Comparison of ENCODE assay signal across 17 cellular contexts in genomic region chr2:18503686-18504085, GRCh38. TPM values are rescaled to one million over a fixed set of nuclear protein-coding genes. Genes with fewer than 3 reads are reported as not detected.
A peak's percentile ranks its signal among the peaks of the same experiment; 100 is the strongest.
DNase-seq lines count a peak whose midpoint lies in the region; FAIRE-seq and TF ChIP-seq lines count a peak whose summit lies in the region.
"Had no signal": no experiment of that assay in that cellular context is flagged by ENCODE, and none has a peak within 500 bp of the region (broad histone marks: within the 10 kb centered on the region; RNA-seq: fewer than 3 reads in every experiment).

No MANE protein-coding gene starts in this region.

- H3K4me3 ChIP-seq in BLaER1 treated with 17β-estradiol and CSF1 and Interleukin-3, amounts not matched to agents 10 nM and 100 nM: no peak overlapping the region
- H3K4me3 ChIP-seq in endothelial cell of umbilical vein (replicated peaks in 1 of 3; ENCODE audit: insufficient read depth in 1 of 3, low read depth in 1 of 3, low read length in 3 of 3): no peak overlapping the region
- H3K4me3 ChIP-seq: GM23338 had no signal

- no peak overlapping the region for H3K9ac ChIP-seq in BLaER1 treated with 17β-estradiol and CSF1 and Interleukin-3, amounts not matched to agents 10 nM and 100 nM
- no peak overlapping the region for H3K9ac ChIP-seq in endothelial cell of umbilical vein (replicated peaks; ENCODE audit: extremely low read depth, insufficient read depth, low read length)

- POLR2A ChIA-PET in endothelial cell of umbilical vein (lab: Charles Lee): no interaction called here

- H3K4me1 ChIP-seq in BLaER1 treated with 17β-estradiol and CSF1 and Interleukin-3, amounts not matched to agents 10 nM and 100 nM: peaks cover 7 to 41% (median 24%) of the 10 kb centered on the region in 10 experiments; a peak in 16 of 20 replicates
- no peaks in the 10 kb centered on the region for H3K4me1 ChIP-seq in endothelial cell of umbilical vein (ENCODE audit: control insufficient read depth, extremely low read depth, insufficient read depth, low read length)

- no peaks in the 10 kb centered on the region for H4K20me1 ChIP-seq in BLaER1 treated with 17β-estradiol and CSF1 and Interleukin-3, amounts not matched to agents 10 nM and 100 nM
- no peaks in the 10 kb centered on the region for H4K20me1 ChIP-seq in endothelial cell of umbilical vein (replicated peaks; ENCODE audit: control insufficient read depth, extremely low read depth, insufficient read depth, low read length)

- TF ChIP-seq POLR2A in endothelial cell of umbilical vein (IDR thresholded peaks at IDR 0.05; ENCODE audit: low read depth, low read length): no peak

- CTCF ChIA-PET in endothelial cell of umbilical vein (lab: Charles Lee): no interaction called here

- no peaks in the 10 kb centered on the region for H3K36me3 ChIP-seq in BLaER1 treated with 17β-estradiol and CSF1 and Interleukin-3, amounts not matched to agents 10 nM and 100 nM
- H3K36me3 ChIP-seq in endothelial cell of umbilical vein (ENCODE audit: control insufficient read depth in 2 of 2, extremely low read depth in 1 of 2, insufficient read depth in 2 of 2, low read length in 2 of 2): no peaks in the 10 kb centered on the region

- H3K9me3 ChIP-seq in BLaER1 treated with 17β-estradiol and CSF1 and Interleukin-3, amounts not matched to agents 10 nM and 100 nM (replicated peaks in 1 of 11): no peaks in the 10 kb centered on the region
- H3K9me3 ChIP-seq in endothelial cell of umbilical vein (replicated peaks; ENCODE audit: control insufficient read depth, insufficient read depth, low read length): no peaks in the 10 kb centered on the region

- no peak overlapping the region for H2AFZ ChIP-seq in endothelial cell of umbilical vein (ENCODE audit: low read depth, low read length)
- H2AFZ ChIP-seq: GM23338 had no signal

- peak; percentile 5 to 34 for DNase-seq in SHP77 (lab: John Stamatoyannopoulos, UW)
- no peak for DNase-seq in SHP77 treated with DMSO at 0.1 percent for 48 hours (lab: John Stamatoyannopoulos, UW)
- DNase-seq in endothelial cell of umbilical vein (ENCODE audit: low read depth, low spot score): no peak
- DNase-seq in AG08396 (ENCODE audit: low spot score): no peak
- DNase-seq in NCI-H2171 treated with DMSO at 0.1 percent for 48 hours (lab: John Stamatoyannopoulos, UW): no peak
- DNase-seq: C1 segment of cervical spinal cord; Calu3; CD4-positive, alpha-beta memory T cell; COR-L47; DMS53; DMS79 treated with DMSO at 0.1 percent for 48 hours; GF-D8; H9 had no signal

- peak; percentile 4 for FAIRE-seq in endothelial cell of umbilical vein (lab: Jason Lieb, UNC)
- FAIRE-seq: GM12891, GM18507 had no signal

- peak overlapping the region in 3 of 11 experiments; percentile 0 to 17 (median 13); a peak in 2 of 22 replicates for H3K27ac ChIP-seq in BLaER1 treated with 17β-estradiol and CSF1 and Interleukin-3, amounts not matched to agents 10 nM and 100 nM
- no peak overlapping the region for H3K27ac ChIP-seq in endothelial cell of umbilical vein (ENCODE audit: insufficient read depth, low read depth, low read length)

- TF ChIP-seq CTCF in endothelial cell of umbilical vein (IDR thresholded peaks at IDR 0.05; ENCODE audit: extremely low read depth in 1 of 2, insufficient read depth in 1 of 2, low read depth in 1 of 2, low read length in 2 of 2): no peak

- dilution Hi-C loops in endothelial cell of umbilical vein (cut with MboI; ENCODE audit: extremely low pct_ligation_motif_present, low sequenced_read_pairs): no loop called here

- no peaks in the 10 kb centered on the region for H3K9me1 ChIP-seq in endothelial cell of umbilical vein (replicated peaks; ENCODE audit: control insufficient read depth, extremely low read depth, insufficient read depth, low read length)

- H3K79me2 ChIP-seq in endothelial cell of umbilical vein (ENCODE audit: control insufficient read depth, insufficient read depth, low read length): no peaks in the 10 kb centered on the region

- no peaks in the 10 kb centered on the region for H3K27me3 ChIP-seq in BLaER1 treated with 17β-estradiol and CSF1 and Interleukin-3, amounts not matched to agents 10 nM and 100 nM
- H3K27me3 ChIP-seq in endothelial cell of umbilical vein (ENCODE audit: control insufficient read depth in 2 of 2, insufficient read depth in 2 of 2, low read length in 2 of 2): no peaks in the 10 kb centered on the region

- intact Hi-C loops in endothelial cell of umbilical vein (cut with micrococcal nuclease): no loop called here

- peak overlapping the region in 9 of 11 experiments; percentile 13 to 75 (median 47); a peak in 17 of 22 replicates for H3K4me2 ChIP-seq in BLaER1 treated with 17β-estradiol and CSF1 and Interleukin-3, amounts not matched to agents 10 nM and 100 nM
- no peak overlapping the region for H3K4me2 ChIP-seq in endothelial cell of umbilical vein (ENCODE audit: insufficient read depth, low read length)
- H3K4me2 ChIP-seq: GM23338 had no signal

- BruUV-seq in endothelial cell of umbilical vein (replicated peaks; lab: Mats Ljungman, UMichigan): no TSS peak

TF ChIP-seq in endothelial cell of umbilical vein, 7 proteins besides CTCF, POLR2A, EP300 and RAD21:
- TF ChIP-seq MAX (IDR thresholded peaks at IDR 0.05; ENCODE audit: insufficient read depth, insufficient read length): no peak
- TF ChIP-seq JUN (IDR thresholded peaks at IDR 0.05; ENCODE audit: borderline replicate concordance, insufficient read depth, insufficient read length, low read depth): no peak
- no peak for TF ChIP-seq FOS (IDR thresholded peaks at IDR 0.05; ENCODE audit: borderline replicate concordance, insufficient read depth, low read length)
- TF ChIP-seq EZH2 (IDR thresholded peaks at IDR 0.05; ENCODE audit: borderline replicate concordance, low read depth, low read length, severe bottlenecking): no peak
- TF ChIP-seq GATA2 (IDR thresholded peaks at IDR 0.05; ENCODE audit: insufficient read depth, insufficient read length, low read depth, low read length): no peak

RNA-seq across cellular contexts. Expression of gene RDH14, which starts 56.8 kb away (rescaled TPM):
- total RNA-seq in endothelial cell of umbilical vein: 12.4 and 14.7 TPM in 2 replicates
- 8.8 TPM in 2 replicates for polyA plus RNA-seq in endothelial cell of umbilical vein
- polyA plus RNA-seq in endothelial cell of umbilical vein (2011; cell fraction: cytosol; rRNA removed): 10.0 and 11.7 TPM in 2 replicates
- polyA plus RNA-seq in endothelial cell of umbilical vein (2011; cell fraction: nucleus; rRNA removed): 5.1 and 6.1 TPM in 2 replicates
- polyA plus RNA-seq in endothelial cell of umbilical vein (2012): 18.4 and 19.1 TPM in 2 replicates
- 6.2 and 7.0 TPM in 2 replicates for polyA minus RNA-seq in endothelial cell of umbilical vein
- 8.8 TPM for polyA minus RNA-seq in endothelial cell of umbilical vein (2011; cell fraction: cytosol; rRNA and poly(A)+ RNA removed)
- 2.9 and 4.4 TPM in 2 replicates for polyA minus RNA-seq in endothelial cell of umbilical vein (2011; cell fraction: nucleus; rRNA and poly(A)+ RNA removed)

Comparison
In these comparisons a context has a peak if more than half of its experiments do, and no peak if none do; other contexts are left out.
1. DNase-seq: peak in SHP77 (2 of 2); none in SHP77 treated with DMSO at 0.1 percent for 48 hours (single experiment), endothelial cell of umbilical vein (single experiment), AG08396 (single experiment) and NCI-H2171 treated with DMSO at 0.1 percent for 48 hours (single experiment).